In the genomic region with DNA sequence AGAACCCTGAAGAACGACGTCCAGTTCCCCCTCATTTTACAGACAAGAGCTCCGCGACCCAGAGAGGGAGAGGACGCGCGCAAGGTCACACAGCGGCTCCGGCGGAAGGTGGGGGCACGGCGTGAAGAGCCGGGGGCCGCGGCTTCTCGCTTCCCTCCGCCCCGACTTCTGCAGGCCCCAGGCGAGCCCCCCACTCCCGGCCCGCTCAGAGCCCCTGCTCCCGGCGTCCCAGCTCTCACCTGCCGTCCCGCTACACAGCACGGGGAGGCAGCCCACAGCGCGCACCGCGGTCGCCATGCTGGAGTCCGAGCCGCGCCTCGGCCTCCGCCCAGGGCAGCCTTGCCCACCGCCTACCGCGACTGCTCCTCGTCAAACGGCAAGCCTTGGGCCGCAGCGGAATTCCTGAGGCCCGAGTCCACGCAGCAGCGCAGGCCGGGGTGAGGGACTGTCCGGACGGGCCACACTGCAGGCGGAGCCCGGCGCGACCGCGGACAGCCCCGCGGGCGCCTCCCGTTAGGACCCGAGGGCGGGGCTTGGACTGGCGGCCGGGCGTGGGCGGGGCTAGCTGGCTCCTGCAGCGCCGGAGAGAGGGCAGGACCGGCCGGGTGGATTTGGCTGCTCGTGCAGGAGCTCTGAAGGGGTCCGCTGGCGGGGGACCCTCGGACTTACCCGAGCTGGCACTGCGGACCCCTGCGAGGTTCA, we compare ENCODE assay signal across 1 cellular context.
TF ChIP-seq lines count a peak whose summit lies in the region.

A gene (minus strand): TSS at position 314 of the 702 bp plus-strand sequence. CDS start 17 bp downstream, at position 297.

TF ChIP-seq in HepG2, 621 proteins besides CTCF, POLR2A, EP300 and RAD21 (continued from another document and continues in another):
- TF ChIP-seq, protein P1, sequence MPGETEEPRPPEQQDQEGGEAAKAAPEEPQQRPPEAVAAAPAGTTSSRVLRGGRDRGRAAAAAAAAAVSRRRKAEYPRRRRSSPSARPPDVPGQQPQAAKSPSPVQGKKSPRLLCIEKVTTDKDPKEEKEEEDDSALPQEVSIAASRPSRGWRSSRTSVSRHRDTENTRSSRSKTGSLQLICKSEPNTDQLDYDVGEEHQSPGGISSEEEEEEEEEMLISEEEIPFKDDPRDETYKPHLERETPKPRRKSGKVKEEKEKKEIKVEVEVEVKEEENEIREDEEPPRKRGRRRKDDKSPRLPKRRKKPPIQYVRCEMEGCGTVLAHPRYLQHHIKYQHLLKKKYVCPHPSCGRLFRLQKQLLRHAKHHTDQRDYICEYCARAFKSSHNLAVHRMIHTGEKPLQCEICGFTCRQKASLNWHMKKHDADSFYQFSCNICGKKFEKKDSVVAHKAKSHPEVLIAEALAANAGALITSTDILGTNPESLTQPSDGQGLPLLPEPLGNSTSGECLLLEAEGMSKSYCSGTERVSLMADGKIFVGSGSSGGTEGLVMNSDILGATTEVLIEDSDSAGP (CRISPR knock-in tag; IDR thresholded peaks at IDR 0.05; ENCODE audit: borderline replicate concordance): peak; percentile 96
- TF ChIP-seq ZNF235 (CRISPR knock-in tag; IDR thresholded peaks at IDR 0.05; ENCODE audit: borderline replicate concordance) (peak; percentile 94; the same call in 1 of the 2 replicates), ZNF549 (CRISPR knock-in tag; IDR thresholded peaks at IDR 0.05) (no peak), TP53 (CRISPR knock-in tag; conservative IDR thresholded peaks at IDR 0.05) (peak; percentile 91), ZSCAN9 (CRISPR knock-in tag; IDR thresholded peaks at IDR 0.05; ENCODE audit: borderline replicate concordance) (no peak; the same call in 1 of the 2 replicates), ZNF546 (CRISPR knock-in tag; conservative IDR thresholded peaks at IDR 0.05) (peak; percentile 88; the same call in 1 of the 2 replicates), HNRNPL (IDR thresholded peaks at IDR 0.05; ENCODE audit: low read depth, low read length) (0 out of 2 replicates have a peak, but pooled peaks have one; percentile 7), ZSCAN31 (CRISPR knock-in tag; IDR thresholded peaks at IDR 0.05; ENCODE audit: low read depth) (peak; percentile 85), AHR (CRISPR knock-in tag; IDR thresholded peaks at IDR 0.05) (peak; percentile 94), CREB1 (IDR thresholded peaks at IDR 0.05) (no peak), CREB1 (CRISPR knock-in tag; IDR thresholded peaks at IDR 0.05) (no peak), ZNF451 (CRISPR knock-in tag; IDR thresholded peaks at IDR 0.05) (peak; percentile 95), ZNF775 (CRISPR knock-in tag; IDR thresholded peaks at IDR 0.05; ENCODE audit: borderline replicate concordance) (peak; percentile 36; the same call in 1 of the 2 replicates), MAF1 (CRISPR knock-in tag; IDR thresholded peaks at IDR 0.05; ENCODE audit: borderline replicate concordance) (peak; percentile 79; the same call in 1 of the 2 replicates), FOXP1 (IDR thresholded peaks at IDR 0.05) (no peak), FOXP1 (CRISPR knock-in tag; IDR thresholded peaks at IDR 0.05) (no peak), ZNF296 (CRISPR knock-in tag; conservative IDR thresholded peaks at IDR 0.05) (no peak; the same call in 1 of the 2 replicates), ZNF17 (CRISPR knock-in tag; IDR thresholded peaks at IDR 0.05) (no peak), NFKBIZ (CRISPR knock-in tag; IDR thresholded peaks at IDR 0.05) (peak; percentile 55; the same call in 1 of the 2 replicates), RFX1 (IDR thresholded peaks at IDR 0.05) (no peak), ZNF850 (CRISPR knock-in tag; conservative IDR thresholded peaks at IDR 0.05) (0 out of 2 replicates have a peak, but pooled peaks have one; percentile 49), FOXA1 (IDR thresholded peaks at IDR 0.05) (no peak), FOXA1 (CRISPR knock-in tag; IDR thresholded peaks at IDR 0.05) (no peak)
- TF ChIP-seq, protein P2, sequence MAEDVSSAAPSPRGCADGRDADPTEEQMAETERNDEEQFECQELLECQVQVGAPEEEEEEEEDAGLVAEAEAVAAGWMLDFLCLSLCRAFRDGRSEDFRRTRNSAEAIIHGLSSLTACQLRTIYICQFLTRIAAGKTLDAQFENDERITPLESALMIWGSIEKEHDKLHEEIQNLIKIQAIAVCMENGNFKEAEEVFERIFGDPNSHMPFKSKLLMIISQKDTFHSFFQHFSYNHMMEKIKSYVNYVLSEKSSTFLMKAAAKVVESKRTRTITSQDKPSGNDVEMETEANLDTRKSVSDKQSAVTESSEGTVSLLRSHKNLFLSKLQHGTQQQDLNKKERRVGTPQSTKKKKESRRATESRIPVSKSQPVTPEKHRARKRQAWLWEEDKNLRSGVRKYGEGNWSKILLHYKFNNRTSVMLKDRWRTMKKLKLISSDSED (CRISPR knock-in tag; IDR thresholded peaks at IDR 0.05): no peak
- TF ChIP-seq, protein P3, sequence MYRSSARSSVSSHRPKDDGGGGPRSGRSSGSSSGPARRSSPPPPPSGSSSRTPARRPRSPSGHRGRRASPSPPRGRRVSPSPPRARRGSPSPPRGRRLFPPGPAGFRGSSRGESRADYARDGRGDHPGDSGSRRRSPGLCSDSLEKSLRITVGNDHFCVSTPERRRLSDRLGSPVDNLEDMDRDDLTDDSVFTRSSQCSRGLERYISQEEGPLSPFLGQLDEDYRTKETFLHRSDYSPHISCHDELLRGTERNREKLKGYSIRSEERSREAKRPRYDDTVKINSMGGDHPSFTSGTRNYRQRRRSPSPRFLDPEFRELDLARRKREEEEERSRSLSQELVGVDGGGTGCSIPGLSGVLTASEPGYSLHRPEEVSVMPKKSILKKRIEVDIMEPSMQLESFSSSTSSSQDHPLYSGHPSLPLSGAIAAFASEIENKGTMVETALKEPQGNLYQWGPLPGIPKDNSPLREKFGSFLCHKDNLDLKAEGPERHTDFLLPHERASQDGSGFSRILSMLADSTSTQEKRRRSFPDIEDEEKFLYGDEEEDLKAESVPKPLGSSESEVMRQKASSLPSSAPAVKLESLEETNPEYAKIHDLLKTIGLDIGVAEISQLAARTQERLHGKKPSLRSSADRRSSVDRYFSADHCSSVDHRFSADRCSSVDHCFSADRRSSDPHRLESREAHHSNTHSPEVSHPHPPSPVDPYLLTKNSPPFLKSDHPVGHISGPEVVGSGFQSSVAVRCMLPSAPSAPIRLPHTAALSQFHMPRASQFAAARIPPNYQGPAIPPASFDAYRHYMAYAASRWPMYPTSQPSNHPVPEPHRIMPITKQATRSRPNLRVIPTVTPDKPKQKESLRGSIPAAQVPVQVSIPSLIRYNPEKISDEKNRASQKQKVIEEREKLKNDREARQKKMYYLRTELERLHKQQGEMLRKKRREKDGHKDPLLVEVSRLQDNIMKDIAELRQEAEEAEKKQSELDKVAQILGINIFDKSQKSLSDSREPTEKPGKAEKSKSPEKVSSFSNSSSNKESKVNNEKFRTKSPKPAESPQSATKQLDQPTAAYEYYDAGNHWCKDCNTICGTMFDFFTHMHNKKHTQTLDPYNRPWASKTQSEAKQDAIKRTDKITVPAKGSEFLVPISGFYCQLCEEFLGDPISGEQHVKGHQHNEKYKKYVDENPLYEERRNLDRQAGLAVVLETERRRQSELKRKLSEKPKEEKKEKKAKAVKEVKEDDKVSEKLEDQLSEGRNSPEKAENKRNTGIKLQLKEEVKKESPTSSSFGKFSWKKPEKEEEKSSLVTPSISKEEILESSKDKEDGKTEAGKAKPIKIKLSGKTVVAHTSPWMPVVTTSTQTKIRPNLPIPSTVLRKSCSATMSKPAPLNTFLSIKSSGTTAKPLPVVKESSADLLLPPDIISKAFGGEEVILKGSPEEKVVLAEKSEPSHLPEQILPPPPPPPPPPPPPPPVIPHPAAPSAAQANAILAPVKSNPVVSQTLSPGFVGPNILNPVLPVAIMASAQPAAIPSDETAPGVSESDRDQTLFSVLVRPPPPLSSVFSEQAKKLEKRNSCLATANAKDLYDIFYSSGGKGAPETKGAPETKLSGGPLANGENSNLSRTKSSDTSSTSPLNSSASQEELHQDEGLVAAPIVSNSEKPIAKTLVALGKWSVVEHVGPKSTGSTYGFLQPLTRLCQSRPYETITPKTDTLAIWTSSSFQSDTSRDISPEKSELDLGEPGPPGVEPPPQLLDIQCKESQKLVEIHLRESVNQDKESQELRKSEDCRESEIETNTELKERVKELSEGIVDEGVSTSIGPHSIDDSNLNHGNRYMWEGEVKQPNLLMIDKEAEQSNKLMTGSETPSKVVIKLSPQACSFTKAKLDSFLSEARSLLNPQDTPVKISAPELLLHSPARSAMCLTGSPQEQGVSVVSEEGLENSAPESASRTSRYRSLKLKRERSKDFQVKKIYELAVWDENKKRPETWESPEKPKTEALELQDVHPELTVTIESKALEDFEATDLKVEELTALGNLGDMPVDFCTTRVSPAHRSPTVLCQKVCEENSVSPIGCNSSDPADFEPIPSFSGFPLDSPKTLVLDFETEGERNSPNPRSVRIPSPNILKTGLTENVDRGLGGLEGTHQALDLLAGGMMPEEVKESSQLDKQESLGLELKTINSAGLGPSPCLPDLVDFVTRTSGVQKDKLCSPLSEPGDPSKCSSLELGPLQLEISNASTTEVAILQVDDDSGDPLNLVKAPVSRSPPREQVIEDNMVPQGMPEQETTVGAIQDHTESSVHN (CRISPR knock-in tag; IDR thresholded peaks at IDR 0.05): peak; percentile 80; the same call in 1 of the 2 replicates
- TF ChIP-seq, protein P4, sequence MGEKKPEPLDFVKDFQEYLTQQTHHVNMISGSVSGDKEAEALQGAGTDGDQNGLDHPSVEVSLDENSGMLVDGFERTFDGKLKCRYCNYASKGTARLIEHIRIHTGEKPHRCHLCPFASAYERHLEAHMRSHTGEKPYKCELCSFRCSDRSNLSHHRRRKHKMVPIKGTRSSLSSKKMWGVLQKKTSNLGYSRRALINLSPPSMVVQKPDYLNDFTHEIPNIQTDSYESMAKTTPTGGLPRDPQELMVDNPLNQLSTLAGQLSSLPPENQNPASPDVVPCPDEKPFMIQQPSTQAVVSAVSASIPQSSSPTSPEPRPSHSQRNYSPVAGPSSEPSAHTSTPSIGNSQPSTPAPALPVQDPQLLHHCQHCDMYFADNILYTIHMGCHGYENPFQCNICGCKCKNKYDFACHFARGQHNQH (CRISPR knock-in tag; IDR thresholded peaks at IDR 0.05): peak; percentile 53
- TF ChIP-seq, protein P5, sequence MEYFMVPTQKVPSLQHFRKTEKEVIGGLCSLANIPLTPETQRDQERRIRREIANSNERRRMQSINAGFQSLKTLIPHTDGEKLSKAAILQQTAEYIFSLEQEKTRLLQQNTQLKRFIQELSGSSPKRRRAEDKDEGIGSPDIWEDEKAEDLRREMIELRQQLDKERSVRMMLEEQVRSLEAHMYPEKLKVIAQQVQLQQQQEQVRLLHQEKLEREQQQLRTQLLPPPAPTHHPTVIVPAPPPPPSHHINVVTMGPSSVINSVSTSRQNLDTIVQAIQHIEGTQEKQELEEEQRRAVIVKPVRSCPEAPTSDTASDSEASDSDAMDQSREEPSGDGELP (IDR thresholded peaks at IDR 0.05; ENCODE audit: borderline replicate concordance, low read depth): peak; percentile 53; the same call in 1 of the 2 replicates
- TF ChIP-seq, protein P6, sequence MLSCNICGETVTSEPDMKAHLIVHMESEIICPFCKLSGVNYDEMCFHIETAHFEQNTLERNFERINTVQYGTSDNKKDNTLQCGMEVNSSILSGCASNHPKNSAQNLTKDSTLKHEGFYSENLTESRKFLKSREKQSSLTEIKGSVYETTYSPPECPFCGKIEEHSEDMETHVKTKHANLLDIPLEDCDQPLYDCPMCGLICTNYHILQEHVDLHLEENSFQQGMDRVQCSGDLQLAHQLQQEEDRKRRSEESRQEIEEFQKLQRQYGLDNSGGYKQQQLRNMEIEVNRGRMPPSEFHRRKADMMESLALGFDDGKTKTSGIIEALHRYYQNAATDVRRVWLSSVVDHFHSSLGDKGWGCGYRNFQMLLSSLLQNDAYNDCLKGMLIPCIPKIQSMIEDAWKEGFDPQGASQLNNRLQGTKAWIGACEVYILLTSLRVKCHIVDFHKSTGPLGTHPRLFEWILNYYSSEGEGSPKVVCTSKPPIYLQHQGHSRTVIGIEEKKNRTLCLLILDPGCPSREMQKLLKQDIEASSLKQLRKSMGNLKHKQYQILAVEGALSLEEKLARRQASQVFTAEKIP (CRISPR knock-in tag; IDR thresholded peaks at IDR 0.05; ENCODE audit: borderline replicate concordance): no peak
- TF ChIP-seq, protein P7, sequence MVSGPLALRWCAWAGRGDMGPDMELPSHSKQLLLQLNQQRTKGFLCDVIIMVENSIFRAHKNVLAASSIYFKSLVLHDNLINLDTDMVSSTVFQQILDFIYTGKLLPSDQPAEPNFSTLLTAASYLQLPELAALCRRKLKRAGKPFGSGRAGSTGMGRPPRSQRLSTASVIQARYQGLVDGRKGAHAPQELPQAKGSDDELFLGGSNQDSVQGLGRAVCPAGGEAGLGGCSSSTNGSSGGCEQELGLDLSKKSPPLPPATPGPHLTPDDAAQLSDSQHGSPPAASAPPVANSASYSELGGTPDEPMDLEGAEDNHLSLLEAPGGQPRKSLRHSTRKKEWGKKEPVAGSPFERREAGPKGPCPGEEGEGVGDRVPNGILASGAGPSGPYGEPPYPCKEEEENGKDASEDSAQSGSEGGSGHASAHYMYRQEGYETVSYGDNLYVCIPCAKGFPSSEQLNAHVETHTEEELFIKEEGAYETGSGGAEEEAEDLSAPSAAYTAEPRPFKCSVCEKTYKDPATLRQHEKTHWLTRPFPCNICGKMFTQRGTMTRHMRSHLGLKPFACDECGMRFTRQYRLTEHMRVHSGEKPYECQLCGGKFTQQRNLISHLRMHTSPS (CRISPR knock-in tag; IDR thresholded peaks at IDR 0.05; ENCODE audit: low read depth): peak; percentile 59; the same call in 1 of the 2 replicates
- TF ChIP-seq, protein P8, sequence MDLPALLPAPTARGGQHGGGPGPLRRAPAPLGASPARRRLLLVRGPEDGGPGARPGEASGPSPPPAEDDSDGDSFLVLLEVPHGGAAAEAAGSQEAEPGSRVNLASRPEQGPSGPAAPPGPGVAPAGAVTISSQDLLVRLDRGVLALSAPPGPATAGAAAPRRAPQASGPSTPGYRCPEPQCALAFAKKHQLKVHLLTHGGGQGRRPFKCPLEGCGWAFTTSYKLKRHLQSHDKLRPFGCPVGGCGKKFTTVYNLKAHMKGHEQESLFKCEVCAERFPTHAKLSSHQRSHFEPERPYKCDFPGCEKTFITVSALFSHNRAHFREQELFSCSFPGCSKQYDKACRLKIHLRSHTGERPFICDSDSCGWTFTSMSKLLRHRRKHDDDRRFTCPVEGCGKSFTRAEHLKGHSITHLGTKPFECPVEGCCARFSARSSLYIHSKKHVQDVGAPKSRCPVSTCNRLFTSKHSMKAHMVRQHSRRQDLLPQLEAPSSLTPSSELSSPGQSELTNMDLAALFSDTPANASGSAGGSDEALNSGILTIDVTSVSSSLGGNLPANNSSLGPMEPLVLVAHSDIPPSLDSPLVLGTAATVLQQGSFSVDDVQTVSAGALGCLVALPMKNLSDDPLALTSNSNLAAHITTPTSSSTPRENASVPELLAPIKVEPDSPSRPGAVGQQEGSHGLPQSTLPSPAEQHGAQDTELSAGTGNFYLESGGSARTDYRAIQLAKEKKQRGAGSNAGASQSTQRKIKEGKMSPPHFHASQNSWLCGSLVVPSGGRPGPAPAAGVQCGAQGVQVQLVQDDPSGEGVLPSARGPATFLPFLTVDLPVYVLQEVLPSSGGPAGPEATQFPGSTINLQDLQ (CRISPR knock-in tag; IDR thresholded peaks at IDR 0.05): 0 out of 2 replicates have a peak, but pooled peaks have one; percentile 73
- TF ChIP-seq, protein P9, sequence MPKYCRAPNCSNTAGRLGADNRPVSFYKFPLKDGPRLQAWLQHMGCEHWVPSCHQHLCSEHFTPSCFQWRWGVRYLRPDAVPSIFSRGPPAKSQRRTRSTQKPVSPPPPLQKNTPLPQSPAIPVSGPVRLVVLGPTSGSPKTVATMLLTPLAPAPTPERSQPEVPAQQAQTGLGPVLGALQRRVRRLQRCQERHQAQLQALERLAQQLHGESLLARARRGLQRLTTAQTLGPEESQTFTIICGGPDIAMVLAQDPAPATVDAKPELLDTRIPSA (CRISPR knock-in tag; IDR thresholded peaks at IDR 0.05; ENCODE audit: borderline replicate concordance): no peak; the same call in 1 of the 2 replicates
